21 cellular contexts compared by ENCODE assay signal in the genomic region with DNA sequence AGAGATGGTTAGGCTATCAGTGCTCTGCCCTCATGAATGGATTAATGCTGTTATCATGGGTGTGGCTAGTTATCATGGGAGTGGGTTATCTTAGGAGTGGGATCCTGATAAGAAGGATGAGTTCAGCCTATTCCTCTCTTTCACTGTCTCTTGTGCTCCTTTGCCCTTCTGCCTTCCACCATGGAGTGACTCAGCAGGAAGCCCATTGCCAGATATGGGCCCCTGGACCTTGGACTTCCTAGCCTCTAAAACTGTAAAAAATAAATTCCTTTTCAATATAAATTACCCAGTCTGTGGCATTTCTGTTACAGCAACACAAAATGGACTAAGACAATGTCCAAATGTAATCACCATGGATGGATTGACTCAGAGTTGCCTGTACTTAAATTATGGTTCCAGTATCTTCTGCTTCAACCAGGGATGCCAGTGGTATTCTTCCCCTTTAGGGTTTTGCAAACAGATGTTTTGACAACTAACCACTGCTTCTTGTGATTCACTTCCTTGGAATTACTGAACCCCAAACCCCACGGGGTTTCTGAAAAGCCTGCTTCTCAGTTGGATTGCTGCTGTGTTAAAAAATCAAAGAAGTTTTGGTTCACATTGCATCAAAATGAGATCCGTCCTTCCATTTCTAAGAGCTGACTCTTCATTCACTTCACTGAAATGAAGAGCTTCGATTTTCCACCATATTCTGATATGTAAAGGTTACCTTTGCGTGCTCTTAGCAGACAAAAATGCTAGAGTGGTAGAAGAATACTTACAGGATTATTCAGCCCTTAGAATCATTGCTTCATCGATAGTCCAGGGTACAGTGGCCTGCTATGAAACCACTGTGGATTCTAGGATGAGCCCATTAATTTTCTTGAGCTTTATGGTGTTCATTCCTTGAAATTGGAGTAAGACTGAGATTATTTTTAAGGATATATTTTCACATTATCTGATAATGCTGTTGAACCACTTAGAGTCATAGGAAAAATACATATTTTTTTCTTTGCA.
A peak's percentile ranks its signal among the peaks of the same experiment; 100 is the strongest.
DNase-seq lines count a peak whose midpoint lies in the region; ATAC-seq and TF ChIP-seq lines count a peak whose summit lies in the region.
"Had no signal": no experiment of that assay in that cellular context is flagged by ENCODE, and none has a peak within 500 bp of the region (broad histone marks: within the 10 kb centered on the region; RNA-seq: fewer than 3 reads in every experiment).

No MANE protein-coding gene starts in this region.

- no peak for ATAC-seq in CD4-positive, alpha-beta T cell (ENCODE audit: poor library complexity)
- ATAC-seq: activated CD4-positive, alpha-beta T cell treated with anti-CD3 and anti-CD28 coated beads for 36 hours; GM12878; stimulated activated naive CD8-positive, alpha-beta T cell treated with anti-CD3 and anti-CD28 coated beads, Interleukin-15, amount 100 ng/mL, for 72 hours had no signal

- H3K36me3 ChIP-seq in ACC112 (ENCODE audit: insufficient read depth, low read length): no peaks in the 10 kb centered on the region
- no peaks in the 10 kb centered on the region for H3K36me3 ChIP-seq in hepatocyte (replicated peaks; ENCODE audit: insufficient read depth, low read depth)
- H3K36me3 ChIP-seq: BLaER1, neural progenitor cell had no signal

- no peak overlapping the region for H3K4me3 Mint-ChIP-seq in CD4-positive, alpha-beta T cell
- H3K4me3 Mint-ChIP-seq: activated CD4-positive, alpha-beta T cell treated with anti-CD3 and anti-CD28 coated beads for 36 hours; activated T-cell treated with anti-CD3 and anti-CD28 coated beads, Interleukin-2, amount 50 U/mL, for 24 hours; neural progenitor cell; stimulated activated naive CD8-positive, alpha-beta T cell treated with anti-CD3 and anti-CD28 coated beads, Interleukin-15, amount 100 ng/mL, for 72 hours; T-helper 1 cell treated with Interleukin-12 subunit alpha and Interleukin-12 subunit beta and Interleukin-4 antibody, amounts not matched to agents 30 μg/mL and 1 μg/mL, for 36 hours had no signal

- 68% methylated on average over 5 of the region's 5 CpGs for WGBS in hepatocyte (ENCODE audit: low lambda C conversion rate, missing lambda C conversion rate)

- H3K27ac ChIP-seq in ACC112 (ENCODE audit: low read depth, low read length) (peak overlapping the region; percentile 92), hepatocyte (no peak overlapping the region)
- no peak overlapping the region for H3K27ac ChIP-seq in CD4-positive, alpha-beta T cell (ENCODE audit: low read depth, low read length)
- H3K27ac ChIP-seq: BLaER1, coronary artery, neural progenitor cell had no signal

- H3K9me2 ChIP-seq in hepatocyte (replicated peaks; ENCODE audit: insufficient read depth): no peaks in the 10 kb centered on the region

- H3K4me2 ChIP-seq in hepatocyte: no peak overlapping the region
- H3K4me2 ChIP-seq: BLaER1, neural progenitor cell had no signal

- H3K4me3 ChIP-seq in ACC112 (ENCODE audit: low read depth, low read length) (peak overlapping the region; percentile 63), hepatocyte (no peak overlapping the region)
- H3K4me3 ChIP-seq: BLaER1, coronary artery, GM12878, lung, neural progenitor cell had no signal

- H3K4me1 Mint-ChIP-seq in CD4-positive, alpha-beta T cell (ENCODE audit: low read depth): no peaks in the 10 kb centered on the region
- H3K4me1 Mint-ChIP-seq: activated CD4-positive, alpha-beta T cell treated with anti-CD3 and anti-CD28 coated beads for 36 hours; neural progenitor cell; stimulated activated naive CD8-positive, alpha-beta T cell treated with anti-CD3 and anti-CD28 coated beads, Interleukin-15, amount 100 ng/mL, for 72 hours had no signal

- POLR2A ChIA-PET in CD4-positive, alpha-beta T cell (lab: Charles Lee): no interaction called here

- intact Hi-C loops in CD4-positive, alpha-beta T cell (cut with DNase I, micrococcal nuclease): no loop called here

- H3K9me3 Mint-ChIP-seq in CD4-positive, alpha-beta T cell: no peaks in the 10 kb centered on the region
- H3K9me3 Mint-ChIP-seq: activated T-cell treated with anti-CD3 and anti-CD28 coated beads, Interleukin-2, amount 50 U/mL, for 24 hours; neural progenitor cell; stimulated activated naive CD8-positive, alpha-beta T cell treated with anti-CD3 and anti-CD28 coated beads, Interleukin-15, amount 100 ng/mL, for 72 hours; T-helper 1 cell treated with Interleukin-12 subunit alpha and Interleukin-12 subunit beta and Interleukin-4 antibody, amounts not matched to agents 30 μg/mL and 1 μg/mL, for 36 hours had no signal

- H3K27ac Mint-ChIP-seq in CD4-positive, alpha-beta T cell: no peak overlapping the region
- H3K27ac Mint-ChIP-seq: activated CD4-positive, alpha-beta T cell treated with anti-CD3 and anti-CD28 coated beads for 36 hours; activated T-cell treated with anti-CD3 and anti-CD28 coated beads, Interleukin-2, amount 50 U/mL, for 24 hours; neural progenitor cell; stimulated activated naive CD8-positive, alpha-beta T cell treated with anti-CD3 and anti-CD28 coated beads, Interleukin-15, amount 100 ng/mL, for 72 hours; T-helper 1 cell treated with Interleukin-12 subunit alpha and Interleukin-12 subunit beta and Interleukin-4 antibody, amounts not matched to agents 30 μg/mL and 1 μg/mL, for 36 hours had no signal

- H3K79me2 ChIP-seq in ACC112 (ENCODE audit: control insufficient read depth, insufficient read depth, low read length, unreplicated experiment) (no peaks in the 10 kb centered on the region), hepatocyte (no peaks in the 10 kb centered on the region)

- TF ChIP-seq CTCF in hepatocyte (IDR thresholded peaks at IDR 0.05; ENCODE audit: poor library complexity): no peak
- TF ChIP-seq CTCF in CD4-positive, alpha-beta T cell (IDR thresholded peaks at IDR 0.05): no peak

- H2AFZ ChIP-seq in ACC112 (ENCODE audit: low read length, unreplicated experiment): peak overlapping the region; percentile 68
- H2AFZ ChIP-seq in hepatocyte: no peak overlapping the region
- H2AFZ ChIP-seq: neural progenitor cell had no signal

- H4K20me1 ChIP-seq in hepatocyte (ENCODE audit: insufficient read depth, poor library complexity, severe bottlenecking): no peaks in the 10 kb centered on the region
- H4K20me1 ChIP-seq: BLaER1 had no signal

- CTCF ChIA-PET in CD4-positive, alpha-beta T cell (lab: Charles Lee): no interaction called here

- DNase-seq in GM04504 (ENCODE audit: low read depth) (peak; percentile 66), amniotic epithelial cell (ENCODE audit: low read depth) (peak; percentile 91), hepatocyte (ENCODE audit: low spot score) (peak; percentile 23), NK-92 (lab: John Stamatoyannopoulos, UW; ENCODE audit: unreplicated experiment) (no peak), amniotic stem cell (lab: John Stamatoyannopoulos, UW) (no peak), NCI-H2196 treated with DMSO at 0.1 percent for 48 hours (lab: John Stamatoyannopoulos, UW; ENCODE audit: unreplicated experiment) (no peak)
- DNase-seq in CD4-positive, alpha-beta T cell: no peak
- DNase-seq: activated CD4-positive, alpha-beta T cell treated with anti-CD3 and anti-CD28 coated beads for 36 hours; activated T-cell treated with anti-CD3 and anti-CD28 coated beads, Interleukin-2, amount 50 U/mL, for 24 hours; DND-41; erythroblast; NCI-H1694 treated with DMSO at 0.1 percent for 48 hours; small intestine; stimulated activated naive CD8-positive, alpha-beta T cell treated with anti-CD3 and anti-CD28 coated beads, Interleukin-15, amount 100 ng/mL, for 72 hours had no signal

- H3K36me3 Mint-ChIP-seq in CD4-positive, alpha-beta T cell (ENCODE audit: low read depth): no peaks in the 10 kb centered on the region
- H3K36me3 Mint-ChIP-seq: neural progenitor cell had no signal

- H3K27me3 ChIP-seq in ACC112 (ENCODE audit: insufficient read depth, low read length) (no peaks in the 10 kb centered on the region), hepatocyte (no peaks in the 10 kb centered on the region)
- no peaks in the 10 kb centered on the region for H3K27me3 ChIP-seq in CD4-positive, alpha-beta T cell (ENCODE audit: control insufficient read depth, insufficient read depth, low read length)
- H3K27me3 ChIP-seq: neural progenitor cell had no signal

- H3K4me1 ChIP-seq in ACC112 (ENCODE audit: control insufficient read depth, insufficient read depth, low read length, unreplicated experiment) (peaks cover 48% of the 10 kb centered on the region), hepatocyte (ENCODE audit: insufficient read depth) (no peaks in the 10 kb centered on the region)
- H3K4me1 ChIP-seq: BLaER1, neural progenitor cell had no signal

- no peaks in the 10 kb centered on the region for H3K9me3 ChIP-seq in hepatocyte (ENCODE audit: low read depth)
- H3K9me3 ChIP-seq in CD4-positive, alpha-beta T cell (ENCODE audit: control insufficient read depth, low read length): no peaks in the 10 kb centered on the region
- H3K9me3 ChIP-seq: BLaER1 had no signal

- H3K27me3 Mint-ChIP-seq in CD4-positive, alpha-beta T cell: no peaks in the 10 kb centered on the region
- H3K27me3 Mint-ChIP-seq: activated CD4-positive, alpha-beta T cell treated with anti-CD3 and anti-CD28 coated beads for 36 hours; stimulated activated naive CD8-positive, alpha-beta T cell treated with anti-CD3 and anti-CD28 coated beads, Interleukin-15, amount 100 ng/mL, for 72 hours had no signal

Comparison
In these comparisons a context has a peak if more than half of its experiments do, and no peak if none do; other contexts are left out.
1. DNase-seq: peak in GM04504 (single experiment), amniotic epithelial cell (single experiment) and hepatocyte (single experiment); none in NK-92 (single experiment), amniotic stem cell (single experiment), CD4-positive, alpha-beta T cell (0 of 10) and NCI-H2196 treated with DMSO at 0.1 percent for 48 hours (single experiment).